ENCODE assay signal across 1 cellular context in genomic region chr7:50303082-50303893, GRCh38.
TF ChIP-seq lines count a peak whose summit lies in the region.

No MANE protein-coding gene starts in this region.

TF ChIP-seq in HEK293T, 16 proteins besides CTCF, POLR2A, EP300 and RAD21 (continued from another document):
- TF ChIP-seq BHLHE40 (IDR thresholded peaks at IDR 0.05; ENCODE audit: borderline replicate concordance) (no peak), ARNT (IDR thresholded peaks at IDR 0.05) (no peak)
